Comparison of ENCODE assay signal across 8 cellular contexts in the genomic region with DNA sequence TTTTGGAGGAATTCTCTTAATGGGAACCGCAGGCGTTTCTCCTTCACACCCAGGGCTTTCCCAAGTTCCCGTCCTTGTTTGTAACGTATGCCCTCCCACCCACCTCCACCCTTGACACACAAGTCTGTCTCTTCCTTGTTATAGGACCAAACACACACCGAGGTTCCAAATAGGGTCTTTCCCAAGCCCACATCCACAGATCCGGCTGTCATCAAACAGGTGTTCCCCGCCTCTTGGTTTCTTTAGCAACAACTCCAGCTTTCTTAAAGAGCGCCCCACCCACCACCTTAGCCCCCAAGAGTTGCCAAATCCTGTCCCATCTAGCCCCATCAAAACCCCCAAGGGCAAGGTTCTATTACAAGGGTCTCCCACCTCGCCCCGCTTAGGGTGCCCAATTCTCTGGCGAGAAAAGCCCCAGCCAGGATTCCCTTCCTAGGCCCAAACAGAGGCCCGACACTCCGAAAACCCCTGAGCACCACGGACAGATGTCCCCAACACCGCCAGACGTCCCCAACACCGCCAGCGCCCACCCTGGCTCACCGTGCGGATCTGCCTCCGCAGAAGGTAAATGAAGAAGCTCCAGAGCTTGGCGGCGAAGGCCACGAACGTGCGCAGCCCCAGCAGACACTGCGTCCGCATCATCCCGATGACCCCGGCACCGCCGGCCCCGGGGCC. TPM values are rescaled to one million over a fixed set of nuclear protein-coding genes. Genes with fewer than 3 reads are reported as not detected.
DNase-seq lines count a peak whose midpoint lies in the region; ATAC-seq and TF ChIP-seq lines count a peak whose summit lies in the region.

No MANE protein-coding gene starts in this region.

- H4K8ac ChIP-seq in IMR-90 (ENCODE audit: low read depth in 2 of 2, low read length in 2 of 2), result peak overlapping the region; percentile 89 to 94; a peak in 3 of 4 replicates

- dilution Hi-C loops in IMR-90 (cut with HindIII; ENCODE audit: low sequenced_read_pairs, unreplicated experiment), result no loop called here

- peak overlapping the region; percentile 93 for H3K27ac Mint-ChIP-seq in central memory CD8-positive, alpha-beta T cell (ENCODE audit: low read depth)

- peak overlapping the region; percentile 71 for H2AFZ ChIP-seq in IMR-90 (replicated peaks; ENCODE audit: low read length, poor library complexity)

- ATAC-seq in IMR-90 (ENCODE audit: low read depth) (no peak), GM19463 (IDR thresholded peaks at IDR 0.05; ENCODE audit: unreplicated experiment) (no peak)
- no peak for ATAC-seq in central memory CD8-positive, alpha-beta T cell (replicated peaks; ENCODE audit: extremely low read depth, poor library complexity, severe bottlenecking)

- H3K18ac ChIP-seq in IMR-90 (ENCODE audit: low read depth, low read length), result 0 out of 2 replicates have a peak overlapping the region, but pooled peaks have one; percentile 13

- intact Hi-C loops in IMR-90 (cut with micrococcal nuclease), result no loop called here

- H3K9me1 ChIP-seq in IMR-90 (ENCODE audit: insufficient read depth, low read length), result peaks cover 10% of the 10 kb centered on the region

- peak overlapping the region; percentile 88 for H3K9ac ChIP-seq in IMR-90 (ENCODE audit: low read depth, low read length)
- peak overlapping the region; percentile 97 for H3K9ac ChIP-seq in mucosa of stomach (ENCODE audit: low read length)

- peaks cover 9% of the 10 kb centered on the region; the same call in 1 of the 2 replicates for H4K20me1 ChIP-seq in IMR-90 (ENCODE audit: insufficient read depth, low read length)

- peak overlapping the region; percentile 99 for H3K4me2 ChIP-seq in IMR-90 (ENCODE audit: low read depth, low read length)

- 2% methylated on average over 9 of the region's 33 CpGs; no CpG with 5 or more reads in 1 of the 2 experiments for WGBS in IMR-90 (ENCODE audit: extremely low coverage in 2 of 2, insufficient read length in 1 of 2), 2 experiments

- no peak for TF ChIP-seq RAD21 in IMR-90 (IDR thresholded peaks at IDR 0.05; ENCODE audit: low read length)

- POLR2A ChIA-PET in AG04449 (lab: Yijun Ruan, JAX), result interaction anchor here (0.9 to 1.5 kb wide), 3 partner anchors 10 to 11 kb away, joined by 4 to 7 read pairs (median 6); partner anchors contain the start of genes GABARAP and PHF23
- POLR2A ChIA-PET in IMR-90 (lab: Charles Lee; ENCODE audit: unreplicated experiment), result no interaction called here

- H3K36me3 ChIP-seq in IMR-90 (ENCODE audit: control insufficient read depth, insufficient read depth, low read length), result peaks cover 17% of the 10 kb centered on the region
- H3K36me3 ChIP-seq in mucosa of stomach (ENCODE audit: control insufficient read depth, insufficient read depth, low read length), result no peaks in the 10 kb centered on the region

- H3K27ac ChIP-seq in IMR-90 (ENCODE audit: insufficient read depth, low read length), result peak overlapping the region; percentile 93

- H3K27me3 ChIP-seq in IMR-90 (ENCODE audit: control insufficient read depth, insufficient read depth, low read length) (no peaks in the 10 kb centered on the region), mucosa of stomach (ENCODE audit: control insufficient read depth, insufficient read depth, low read length) (no peaks in the 10 kb centered on the region)

- H3K4me3 Mint-ChIP-seq in central memory CD8-positive, alpha-beta T cell, result peak overlapping the region; percentile 93

- H2BK5ac ChIP-seq in IMR-90 (ENCODE audit: low read depth, low read length, poor library complexity, severe bottlenecking), result peak overlapping the region; percentile 87

- H3K4ac ChIP-seq in IMR-90 (ENCODE audit: low read depth, low read length), result peak overlapping the region; percentile 96

- H3K36me3 Mint-ChIP-seq in central memory CD8-positive, alpha-beta T cell (ENCODE audit: insufficient read depth), result peaks cover 50% of the 10 kb centered on the region

- TF ChIP-seq CTCF in AG04449 (IDR thresholded peaks at IDR 0.05; ENCODE audit: insufficient read depth, low read length, missing control alignments) (no peak), IMR-90 (conservative IDR thresholded peaks at IDR 0.05; ENCODE audit: low read depth, low read length) (no peak)

- H4K91ac ChIP-seq in IMR-90 (ENCODE audit: insufficient read depth, low read depth, low read length), result peak overlapping the region; percentile 91

- peak overlapping the region; percentile 50 for H3K56ac ChIP-seq in IMR-90 (ENCODE audit: extremely low read depth, insufficient read depth, low read length)

- no peak overlapping the region for H2BK120ac ChIP-seq in IMR-90 (ENCODE audit: low read depth, low read length)

- no peak overlapping the region for H2BK15ac ChIP-seq in IMR-90 (ENCODE audit: low read depth, low read length)

- H3K4me3 ChIP-seq in AG04449 (ENCODE audit: low read depth, low read length) (peak overlapping the region; percentile 88), IMR-90 (ENCODE audit: insufficient read depth, low read depth, low read length) (peak overlapping the region; percentile 62), mucosa of stomach (ENCODE audit: low read length) (peak overlapping the region; percentile 89)

- CTCF ChIA-PET in AG04449 (lab: Yijun Ruan, JAX), result interaction anchor here (0.8 to 1.3 kb wide), 5 partner anchors 10 to 310 kb away, joined by 3 to 5 read pairs (median 3); no protein-coding TSS in a partner anchor
- CTCF ChIA-PET in IMR-90 (lab: Yijun Ruan, JAX), result no interaction called here

- DNase-seq in AG04449 (ENCODE audit: low read depth, low spot score) (no peak), IMR-90 (no peak), GF-D8 (lab: John Stamatoyannopoulos, UW) (no peak), NCI-H748 (lab: John Stamatoyannopoulos, UW; ENCODE audit: unreplicated experiment) (no peak), GM03348 (ENCODE audit: low spot score) (no peak)
- DNase-seq in central memory CD8-positive, alpha-beta T cell (ENCODE audit: low spot score in 2 of 2), result no peak

- no peak for TF ChIP-seq POLR2A in IMR-90 (IDR thresholded peaks at IDR 0.05; ENCODE audit: low read depth, low read length)

- H2AK9ac ChIP-seq in IMR-90 (replicated peaks; ENCODE audit: low read depth, low read length, poor library complexity), result peak overlapping the region; percentile 99

- peak overlapping the region; percentile 92 for H2AK5ac ChIP-seq in IMR-90 (ENCODE audit: low read depth, low read length)

- in situ Hi-C loops in IMR-90 (cut with MboI; ENCODE audit: low sequenced_read_pairs), result no loop called here

- H3K79me1 ChIP-seq in IMR-90 (ENCODE audit: low read depth in 1 of 2, low read length in 2 of 2), result peaks cover 7 to 53% of the 10 kb centered on the region in 2 experiments; a peak in 3 of 4 replicates

- BruUV-seq in IMR-90 (replicated peaks; lab: Mats Ljungman, UMichigan), result no TSS peak

- no peaks in the 10 kb centered on the region for H3K9me3 Mint-ChIP-seq in central memory CD8-positive, alpha-beta T cell

- no peak overlapping the region for H2BK20ac ChIP-seq in IMR-90 (ENCODE audit: low read depth, low read length)

- peak overlapping the region; percentile 93 for H3K23ac ChIP-seq in IMR-90 (ENCODE audit: low read depth, low read length)

- peaks cover 56% of the 10 kb centered on the region for H3K4me1 Mint-ChIP-seq in central memory CD8-positive, alpha-beta T cell

- H3K4me1 ChIP-seq in IMR-90 (ENCODE audit: control insufficient read depth, insufficient read depth, low read length), result peaks cover 8% of the 10 kb centered on the region
- H3K4me1 ChIP-seq in mucosa of stomach (ENCODE audit: control insufficient read depth, insufficient read depth, low read length), result peaks cover 32% of the 10 kb centered on the region

- no peaks in the 10 kb centered on the region for H3K27me3 Mint-ChIP-seq in central memory CD8-positive, alpha-beta T cell

- no peaks in the 10 kb centered on the region for H3K9me3 ChIP-seq in IMR-90 (ENCODE audit: control insufficient read depth, insufficient read depth, low read length)
- H3K9me3 ChIP-seq in mucosa of stomach (ENCODE audit: control insufficient read depth, low read length), result no peaks in the 10 kb centered on the region

- H4K5ac ChIP-seq in IMR-90 (ENCODE audit: low read depth, low read length), result peak overlapping the region; percentile 91

- peak overlapping the region; percentile 79 for H3K14ac ChIP-seq in IMR-90 (replicated peaks; ENCODE audit: low read depth, low read length)

TF ChIP-seq in IMR-90, 13 proteins besides CTCF, POLR2A, EP300 and RAD21:
- TF ChIP-seq RFX5 (IDR thresholded peaks at IDR 0.05; ENCODE audit: low read depth, low read length) (no peak), BHLHE40 (IDR thresholded peaks at IDR 0.05; ENCODE audit: low read depth, low read length) (no peak), MAZ (IDR thresholded peaks at IDR 0.05; ENCODE audit: borderline replicate concordance, low read depth, low read length) (no peak), CEBPB (IDR thresholded peaks at IDR 0.05; ENCODE audit: low read depth, low read length) (no peak)
- TF ChIP-seq, protein P1, sequence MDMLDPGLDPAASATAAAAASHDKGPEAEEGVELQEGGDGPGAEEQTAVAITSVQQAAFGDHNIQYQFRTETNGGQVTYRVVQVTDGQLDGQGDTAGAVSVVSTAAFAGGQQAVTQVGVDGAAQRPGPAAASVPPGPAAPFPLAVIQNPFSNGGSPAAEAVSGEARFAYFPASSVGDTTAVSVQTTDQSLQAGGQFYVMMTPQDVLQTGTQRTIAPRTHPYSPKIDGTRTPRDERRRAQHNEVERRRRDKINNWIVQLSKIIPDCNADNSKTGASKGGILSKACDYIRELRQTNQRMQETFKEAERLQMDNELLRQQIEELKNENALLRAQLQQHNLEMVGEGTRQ (IDR thresholded peaks at IDR 0.05; ENCODE audit: low read depth, low read length), result no peak
TF ChIP-seq in IMR-90: peak in this region for 0.

RNA-seq across cellular contexts. Expression of gene CTDNEP1, which starts 0.7 kb away (rescaled TPM):
- 18.3 and 23.8 TPM in 2 replicates for total RNA-seq in IMR-90 (2012; rRNA removed)
- 132 TPM in 2 replicates for polyA plus RNA-seq in IMR-90 (2012; rRNA removed)
- 70.6 and 129 TPM in 2 replicates for polyA plus RNA-seq in IMR-90 (2012; cell fraction: cytosol; rRNA removed)
- 100 and 109 TPM in 2 replicates for polyA plus RNA-seq in IMR-90 (2012; cell fraction: nucleus; rRNA removed; ENCODE audit: low replicate concordance)

RNA-seq across cellular contexts. Expression of gene ELP5, which starts 1.2 kb away (rescaled TPM):
- 46.6 and 48.0 TPM in 2 replicates for total RNA-seq in IMR-90 (2012; rRNA removed)
- 38.6 and 39.3 TPM in 2 replicates for polyA plus RNA-seq in IMR-90 (2012; rRNA removed)
- 31.1 and 38.5 TPM in 2 replicates for polyA plus RNA-seq in IMR-90 (2012; cell fraction: cytosol; rRNA removed)
- 45.8 and 52.9 TPM in 2 replicates for polyA plus RNA-seq in IMR-90 (2012; cell fraction: nucleus; rRNA removed; ENCODE audit: low replicate concordance)

RNA-seq across cellular contexts. Expression of gene GABARAP, which starts 8.5 kb away (rescaled TPM):
- 70.8 and 77.8 TPM in 2 replicates for total RNA-seq in IMR-90 (2012; rRNA removed)
- 702 and 780 TPM in 2 replicates for polyA plus RNA-seq in IMR-90 (2012; rRNA removed)
- 264 and 350 TPM in 2 replicates for polyA plus RNA-seq in IMR-90 (2012; cell fraction: cytosol; rRNA removed)
- 43.9 and 256 TPM in 2 replicates for polyA plus RNA-seq in IMR-90 (2012; cell fraction: nucleus; rRNA removed; ENCODE audit: low replicate concordance)

RNA-seq across cellular contexts. Expression of gene CLDN7, which starts 11.5 kb away (rescaled TPM):
- 0.56 and 1.4 TPM in 2 replicates for total RNA-seq in IMR-90 (2012; rRNA removed)
- polyA plus RNA-seq in IMR-90 (2012; rRNA removed), result 1.4 and 2.8 TPM in 2 replicates
- 2.8 and 3.1 TPM in 2 replicates for polyA plus RNA-seq in IMR-90 (2012; cell fraction: cytosol; rRNA removed)
- 11.8 and 14.7 TPM in 2 replicates for polyA plus RNA-seq in IMR-90 (2012; cell fraction: nucleus; rRNA removed; ENCODE audit: low replicate concordance)

RNA-seq across cellular contexts. Expression of gene PHF23, which starts 11.5 kb away (rescaled TPM):
- 44.8 and 45.5 TPM in 2 replicates for total RNA-seq in IMR-90 (2012; rRNA removed)
- polyA plus RNA-seq in IMR-90 (2012; rRNA removed), result 54.4 and 58.5 TPM in 2 replicates
- 37.0 TPM in 2 replicates for polyA plus RNA-seq in IMR-90 (2012; cell fraction: cytosol; rRNA removed)
- polyA plus RNA-seq in IMR-90 (2012; cell fraction: nucleus; rRNA removed; ENCODE audit: low replicate concordance), result 22.3 and 31.7 TPM in 2 replicates
